26 cellular contexts compared by ENCODE assay signal in genomic region chr19:30540671-30541210, GRCh38.
"Had no signal": no experiment of that assay in that cellular context is flagged by ENCODE, and none has a peak within 500 bp of the region (broad histone marks: within the 10 kb centered on the region; RNA-seq: fewer than 3 reads in every experiment).

No MANE protein-coding gene starts in this region.

- H3K9me3 ChIP-seq: esophagus squamous epithelium, gastrocnemius medialis, transverse colon had no signal

- H3K27me3 Mint-ChIP-seq: activated CD4-positive, alpha-beta T cell treated with anti-CD3 and anti-CD28 coated beads, Interleukin-2, amount 10 ng/mL, durations not matched to agents 7 days and 5 days; activated CD8-positive, alpha-beta memory T cell treated with anti-CD3 and anti-CD28 coated beads, Interleukin-2, amount 10 ng/mL, durations not matched to agents 7 days and 5 days; activated naive CD4-positive, alpha-beta T cell treated with anti-CD3 and anti-CD28 coated beads, Interleukin-2, amount 10 ng/mL, durations not matched to agents 7 days and 5 days had no signal

- H3K27ac Mint-ChIP-seq: activated CD4-positive, alpha-beta T cell treated with anti-CD3 and anti-CD28 coated beads, Interleukin-2, amount 10 ng/mL, durations not matched to agents 7 days and 5 days; activated CD8-positive, alpha-beta memory T cell treated with anti-CD3 and anti-CD28 coated beads, Interleukin-2, amount 10 ng/mL, durations not matched to agents 7 days and 5 days; activated CD8-positive, alpha-beta T cell treated with anti-CD3 and anti-CD28 coated beads for 36 hours; activated naive CD4-positive, alpha-beta T cell treated with anti-CD3 and anti-CD28 coated beads, Interleukin-2, amount 10 ng/mL, durations not matched to agents 7 days and 5 days; endodermal cell; natural killer cell treated with Interleukin-12 subunit alpha and Interleukin-12 subunit beta and Interleukin-15 and Interleukin-18, amount 100 ng/mL, for 72 hours; progenitor cell of endocrine pancreas; stimulated activated naive B cell treated with anti-CD40 and anti-IgM and Interleukin-4, amounts not matched to agents 10 μg/mL and 1 μg/mL and 100 μg/mL, for 72 hours had no signal

- H3K4me1 Mint-ChIP-seq: activated CD4-positive, alpha-beta T cell treated with anti-CD3 and anti-CD28 coated beads, Interleukin-2, amount 10 ng/mL, durations not matched to agents 7 days and 5 days; activated CD8-positive, alpha-beta memory T cell treated with anti-CD3 and anti-CD28 coated beads, Interleukin-2, amount 10 ng/mL, durations not matched to agents 7 days and 5 days; activated naive CD4-positive, alpha-beta T cell treated with anti-CD3 and anti-CD28 coated beads, Interleukin-2, amount 10 ng/mL, durations not matched to agents 7 days and 5 days; stimulated activated naive B cell treated with anti-CD40 and anti-IgM and Interleukin-4, amounts not matched to agents 10 μg/mL and 1 μg/mL and 100 μg/mL, for 72 hours had no signal

- H3K4me1 ChIP-seq: esophagus squamous epithelium, gastrocnemius medialis, transverse colon had no signal

- H3K36me3 Mint-ChIP-seq: activated CD8-positive, alpha-beta memory T cell treated with anti-CD3 and anti-CD28 coated beads, Interleukin-2, amount 10 ng/mL, durations not matched to agents 7 days and 5 days; activated naive CD4-positive, alpha-beta T cell treated with anti-CD3 and anti-CD28 coated beads, Interleukin-2, amount 10 ng/mL, durations not matched to agents 7 days and 5 days; natural killer cell treated with Interleukin-12 subunit alpha and Interleukin-12 subunit beta and Interleukin-15 and Interleukin-18, amount 100 ng/mL, for 72 hours; stimulated activated naive B cell treated with anti-CD40 and anti-IgM and Interleukin-4, amounts not matched to agents 10 μg/mL and 1 μg/mL and 100 μg/mL, for 72 hours had no signal

- H3K4me3 Mint-ChIP-seq: activated CD4-positive, alpha-beta T cell treated with anti-CD3 and anti-CD28 coated beads, Interleukin-2, amount 10 ng/mL, durations not matched to agents 7 days and 5 days; activated CD8-positive, alpha-beta memory T cell treated with anti-CD3 and anti-CD28 coated beads, Interleukin-2, amount 10 ng/mL, durations not matched to agents 7 days and 5 days; activated CD8-positive, alpha-beta T cell treated with anti-CD3 and anti-CD28 coated beads for 36 hours; activated naive CD4-positive, alpha-beta T cell treated with anti-CD3 and anti-CD28 coated beads, Interleukin-2, amount 10 ng/mL, durations not matched to agents 7 days and 5 days; endodermal cell; natural killer cell treated with Interleukin-12 subunit alpha and Interleukin-12 subunit beta and Interleukin-15 and Interleukin-18, amount 100 ng/mL, for 72 hours; stimulated activated naive B cell treated with anti-CD40 and anti-IgM and Interleukin-4, amounts not matched to agents 10 μg/mL and 1 μg/mL and 100 μg/mL, for 72 hours had no signal

- H3K36me3 ChIP-seq: esophagus squamous epithelium, gastrocnemius medialis, transverse colon had no signal

- ATAC-seq: activated CD8-positive, alpha-beta memory T cell treated with anti-CD3 and anti-CD28 coated beads, Interleukin-2, amount 10 ng/mL, durations not matched to agents 7 days and 5 days; activated CD8-positive, alpha-beta T cell treated with anti-CD3 and anti-CD28 coated beads for 36 hours; gastrocnemius medialis; left ventricle myocardium superior; natural killer cell treated with Interleukin-12 subunit alpha and Interleukin-12 subunit beta and Interleukin-15 and Interleukin-18, amount 100 ng/mL, for 72 hours; stimulated activated naive B cell treated with anti-CD40 and anti-IgM and Interleukin-4, amounts not matched to agents 10 μg/mL and 1 μg/mL and 100 μg/mL, for 72 hours had no signal

- H3K9me3 Mint-ChIP-seq: activated CD4-positive, alpha-beta T cell treated with anti-CD3 and anti-CD28 coated beads, Interleukin-2, amount 10 ng/mL, durations not matched to agents 7 days and 5 days; activated CD8-positive, alpha-beta T cell treated with anti-CD3 and anti-CD28 coated beads for 36 hours; endodermal cell; natural killer cell treated with Interleukin-12 subunit alpha and Interleukin-12 subunit beta and Interleukin-15 and Interleukin-18, amount 100 ng/mL, for 72 hours had no signal

- DNase-seq: activated CD4-positive, alpha-beta T cell treated with anti-CD3 and anti-CD28 coated beads, Interleukin-2, amount 10 ng/mL, durations not matched to agents 7 days and 5 days; activated CD4-positive, CD25-positive, alpha-beta regulatory T cell treated with anti-CD3 and anti-CD28 coated beads, Interleukin-2, amount 50 U/mL, for 72 hours; activated CD8-positive, alpha-beta memory T cell treated with anti-CD3 and anti-CD28 coated beads, Interleukin-2, amount 10 ng/mL, durations not matched to agents 7 days and 5 days; activated CD8-positive, alpha-beta T cell treated with anti-CD3 and anti-CD28 coated beads for 36 hours; activated effector memory CD4-positive, alpha-beta T cell treated with anti-CD3 and anti-CD28 coated beads, Interleukin-2, amount 50 U/mL, for 16 hours; activated naive CD4-positive, alpha-beta T cell treated with anti-CD3 and anti-CD28 coated beads, Interleukin-2, amount 10 ng/mL, durations not matched to agents 7 days and 5 days; activated T-cell treated with anti-CD3 and anti-CD28 coated beads for 4 hours; amygdala; cerebellar nuclear complex; cortex of kidney; endodermal cell; esophagus squamous epithelium; gastrocnemius medialis; hippocampal formation; left ventricle myocardium superior; mammary epithelial cell; retina; stimulated activated CD4-positive, alpha-beta T cell treated with anti-CD3 and anti-CD28 coated beads, Interleukin-2, amount 100 ng/mL, for 48 hours; stimulated activated CD8-positive, alpha-beta memory T cell treated with anti-CD3 and anti-CD28 coated beads, Interleukin-4, amount 100 ng/mL, for 48 hours; stimulated activated naive B cell treated with anti-CD40 and anti-IgM and Interleukin-4, amounts not matched to agents 10 μg/mL and 1 μg/mL and 100 μg/mL, for 72 hours; transverse colon had no signal

- H3K27ac ChIP-seq: esophagus squamous epithelium, gastrocnemius medialis, transverse colon, VCaP had no signal

- H3K4me3 ChIP-seq: esophagus squamous epithelium, gastrocnemius medialis, transverse colon had no signal

- FAIRE-seq: bronchial epithelial cell, urothelium cell line had no signal
